ENCODE assay signal across 1 cellular context in genomic region chr1:204528677-204529076, GRCh38.
TF ChIP-seq lines count a peak whose summit lies in the region.

No MANE protein-coding gene starts in this region.

TF ChIP-seq in GM12878, 131 proteins besides CTCF, POLR2A, EP300 and RAD21:
- TF ChIP-seq ATF3 (IDR thresholded peaks at IDR 0.05; ENCODE audit: borderline replicate concordance, extremely low read depth, low read depth, low read length) (no peak), EGR1 (IDR thresholded peaks at IDR 0.05; ENCODE audit: borderline replicate concordance in 1 of 2, low read depth in 2 of 2, low read length in 2 of 2) (no peak), ASH2L (IDR thresholded peaks at IDR 0.05; ENCODE audit: borderline replicate concordance, low read depth) (no peak), CREM (IDR thresholded peaks at IDR 0.05; ENCODE audit: low read depth) (no peak), NR2F1 (conservative IDR thresholded peaks at IDR 0.05) (no peak), JUND (IDR thresholded peaks at IDR 0.05; ENCODE audit: low read depth, low read length) (no peak), PBX3 (IDR thresholded peaks at IDR 0.05; ENCODE audit: insufficient replicate concordance, low read depth, low read length) (no peak), CEBPB (IDR thresholded peaks at IDR 0.05; ENCODE audit: borderline replicate concordance in 1 of 2, low read depth in 2 of 2, low read length in 2 of 2) (no peak), MYB (IDR thresholded peaks at IDR 0.05; ENCODE audit: borderline replicate concordance, low read depth, low read length) (no peak), MEF2B (IDR thresholded peaks at IDR 0.05; ENCODE audit: partially characterized antibody, poor library complexity, severe bottlenecking) (no peak), SKIL (IDR thresholded peaks at IDR 0.05; ENCODE audit: low read depth, poor library complexity, severe bottlenecking) (no peak)
